ENCODE assay signal across 9 cellular contexts in genomic region chr9:89477811-89478583, GRCh38. TPM values are rescaled to one million over a fixed set of nuclear protein-coding genes. Genes with fewer than 3 reads are reported as not detected.
DNase-seq lines count a peak whose midpoint lies in the region; ATAC-seq lines count a peak whose summit lies in the region.
"Had no signal": no experiment of that assay in that cellular context is flagged by ENCODE, and none has a peak within 500 bp of the region (broad histone marks: within the 10 kb centered on the region; RNA-seq: fewer than 3 reads in every experiment).

No MANE protein-coding gene starts in this region.

- no peaks in the 10 kb centered on the region for H3K9me3 Mint-ChIP-seq in activated CD8-positive, alpha-beta T cell treated with anti-CD3 and anti-CD28 coated beads, Interleukin-2, amount 10 ng/mL, durations not matched to agents 7 days and 5 days (ENCODE audit: insufficient read depth)
- H3K9me3 Mint-ChIP-seq: neural crest cell had no signal

- peak; percentile 57 for ATAC-seq in activated CD8-positive, alpha-beta T cell treated with anti-CD3 and anti-CD28 coated beads, Interleukin-2, amount 10 ng/mL, durations not matched to agents 7 days and 5 days
- no peak for ATAC-seq in GM19467 (IDR thresholded peaks at IDR 0.05; ENCODE audit: unreplicated experiment)

- H3K4me1 Mint-ChIP-seq in activated CD8-positive, alpha-beta T cell treated with anti-CD3 and anti-CD28 coated beads, Interleukin-2, amount 10 ng/mL, durations not matched to agents 7 days and 5 days (ENCODE audit: low read depth), result peaks cover 91% of the 10 kb centered on the region

- peak overlapping the region; percentile 71 for H3K4me3 Mint-ChIP-seq in activated CD8-positive, alpha-beta T cell treated with anti-CD3 and anti-CD28 coated beads, Interleukin-2, amount 10 ng/mL, durations not matched to agents 7 days and 5 days
- H3K4me3 Mint-ChIP-seq: neural crest cell had no signal

- no peaks in the 10 kb centered on the region for H3K27me3 Mint-ChIP-seq in activated CD8-positive, alpha-beta T cell treated with anti-CD3 and anti-CD28 coated beads, Interleukin-2, amount 10 ng/mL, durations not matched to agents 7 days and 5 days (ENCODE audit: low read depth)

- peaks cover 89% of the 10 kb centered on the region for H3K36me3 Mint-ChIP-seq in activated CD8-positive, alpha-beta T cell treated with anti-CD3 and anti-CD28 coated beads, Interleukin-2, amount 10 ng/mL, durations not matched to agents 7 days and 5 days (ENCODE audit: low read depth)

- POLR2A ChIA-PET in activated CD8-positive, alpha-beta T cell treated with anti-CD3 and anti-CD28 coated beads, Interleukin-2, amount 10 ng/mL, durations not matched to agents 7 days and 5 days (lab: Charles Lee), result interaction anchor here (0.6 to 3.2 kb wide), 17 partner anchors 8 to 72 kb away, joined by 3 to 20 read pairs (median 8); no protein-coding TSS in a partner anchor

- DNase-seq in SKM-1 (lab: John Stamatoyannopoulos, UW; ENCODE audit: unreplicated experiment) (peak; percentile 10), SKM-1 treated with dmso at 0.1 percent for 144 hours (lab: John Stamatoyannopoulos, UW; ENCODE audit: unreplicated experiment) (no peak), glomerular visceral epithelial cell (ENCODE audit: extremely low spot score) (peak; percentile 72), NCI-H446 (lab: John Stamatoyannopoulos, UW) (no peak), pons (ENCODE audit: low spot score) (no peak)
- DNase-seq in activated CD8-positive, alpha-beta T cell treated with anti-CD3 and anti-CD28 coated beads, Interleukin-2, amount 10 ng/mL, durations not matched to agents 7 days and 5 days, result peak; percentile 67
- DNase-seq in stimulated activated CD4-positive, alpha-beta T cell treated with anti-CD3 and anti-CD28 coated beads, Interleukin-4, amount 100 ng/mL, for 24 hours, result peak; percentile 66

- H3K27ac Mint-ChIP-seq in activated CD8-positive, alpha-beta T cell treated with anti-CD3 and anti-CD28 coated beads, Interleukin-2, amount 10 ng/mL, durations not matched to agents 7 days and 5 days, result peak overlapping the region; percentile 91

- CTCF ChIA-PET in activated CD8-positive, alpha-beta T cell treated with anti-CD3 and anti-CD28 coated beads, Interleukin-2, amount 10 ng/mL, durations not matched to agents 7 days and 5 days (lab: Charles Lee), result interaction anchor here (0.7 to 2.3 kb wide), 7 partner anchors 11 to 71 kb away, joined by 3 to 15 read pairs (median 3); no protein-coding TSS in a partner anchor

RNA-seq across cellular contexts. Expression of gene SEMA4D, which starts 19.9 kb away (rescaled TPM):
- 100 to 1,000 TPM; 314 to 321 TPM for total RNA-seq in activated CD8-positive, alpha-beta T cell treated with anti-CD3 and anti-CD28 coated beads, Interleukin-2, amount 10 ng/mL, durations not matched to agents 7 days and 5 days

Comparison
In these comparisons a context has a peak if more than half of its experiments do, and no peak if none do; other contexts are left out.
1. DNase-seq: peak in SKM-1 (single experiment), activated CD8-positive, alpha-beta T cell treated with anti-CD3 and anti-CD28 coated beads, Interleukin-2, amount 10 ng/mL, durations not matched to agents 7 days and 5 days (single experiment), glomerular visceral epithelial cell (single experiment) and stimulated activated CD4-positive, alpha-beta T cell treated with anti-CD3 and anti-CD28 coated beads, Interleukin-4, amount 100 ng/mL, for 24 hours (single experiment); none in SKM-1 treated with dmso at 0.1 percent for 144 hours (single experiment), NCI-H446 (0 of 2) and pons (single experiment).